In the genomic region with DNA sequence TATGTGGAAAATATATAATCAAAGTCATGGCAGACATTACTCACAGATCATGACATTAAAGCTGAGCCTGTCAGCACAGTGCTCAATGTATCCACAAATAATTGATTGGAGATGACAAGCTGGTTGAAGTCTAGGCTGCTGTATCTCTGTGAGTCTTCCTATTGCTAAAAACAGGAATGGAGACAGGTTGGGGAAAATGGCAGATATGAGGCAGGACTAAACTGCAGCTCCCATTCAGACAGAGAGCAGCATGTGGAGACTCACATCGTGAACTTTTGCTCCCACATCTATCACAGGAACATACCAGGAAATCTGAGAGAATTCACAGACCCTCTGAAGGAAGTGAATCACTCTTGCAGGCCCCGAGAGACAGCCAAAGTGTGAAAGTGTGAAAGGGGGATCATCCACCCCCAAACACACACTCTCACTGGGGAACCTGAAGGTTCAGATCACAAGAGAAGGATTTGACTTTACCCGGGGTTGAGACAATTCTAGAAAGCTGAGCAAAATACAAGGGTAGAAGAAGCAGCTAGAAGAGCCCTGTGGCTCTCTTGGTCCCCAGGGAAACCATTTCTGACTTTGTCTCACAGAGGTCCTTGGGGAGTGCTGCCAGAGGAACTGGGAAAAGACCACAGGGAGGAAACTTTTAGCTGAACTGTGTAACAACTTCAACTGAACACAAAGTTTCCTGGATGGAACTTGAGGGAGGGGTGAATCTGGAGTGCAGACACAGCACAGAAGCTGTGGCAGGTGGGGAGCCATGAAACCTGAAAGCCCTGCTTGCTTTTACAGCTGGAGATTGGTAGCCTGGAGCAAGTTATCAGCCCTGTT, we compare ENCODE assay signal across 11 cellular contexts.
DNase-seq lines count a peak whose midpoint lies in the region; ATAC-seq, FAIRE-seq and TF ChIP-seq lines count a peak whose summit lies in the region.
"Had no signal": no experiment of that assay in that cellular context is flagged by ENCODE, and none has a peak within 500 bp of the region (broad histone marks: within the 10 kb centered on the region; RNA-seq: fewer than 3 reads in every experiment).

No MANE protein-coding gene starts in this region.

- H3K9me3 Mint-ChIP-seq in activated T-helper 2 cell treated with anti-CD3 and anti-CD28 coated beads, Interferon-gamma antibody, Interleukin-2, Interleukin-4, amounts not matched to agents 10 μg/mL and 5 μg/mL and 100 μg/mL, durations not matched to agents 14 hours and 24 hours and 36 hours = no peaks in the 10 kb centered on the region

- DNase-seq in GM12892 (ENCODE audit: insufficient read length) = no peak
- DNase-seq in dermis blood vessel endothelial cell = peak; percentile 83
- no peak for DNase-seq in activated T-helper 2 cell treated with anti-CD3 and anti-CD28 coated beads, Interferon-gamma antibody, Interleukin-2, Interleukin-4, amounts not matched to agents 10 μg/mL and 5 μg/mL and 100 μg/mL, durations not matched to agents 14 hours and 24 hours and 36 hours (ENCODE audit: low spot score)
- DNase-seq in NCI-H2081 treated with DMSO at 0.1 percent for 48 hours (lab: John Stamatoyannopoulos, UW) = no peak
- no peak for DNase-seq in NCI-H128 (lab: John Stamatoyannopoulos, UW; ENCODE audit: unreplicated experiment)
- no peak for DNase-seq in C1 segment of cervical spinal cord (lab: John Stamatoyannopoulos, UW)
- DNase-seq: DMS 273 treated with DMSO at 0.1 percent for 48 hours; effector CD8-positive, alpha-beta T cell; OCI-M1 had no signal

- no peak overlapping the region for H3K4me3 Mint-ChIP-seq in activated T-helper 2 cell treated with anti-CD3 and anti-CD28 coated beads, Interferon-gamma antibody, Interleukin-2, Interleukin-4, amounts not matched to agents 10 μg/mL and 5 μg/mL and 100 μg/mL, durations not matched to agents 14 hours and 24 hours and 36 hours (ENCODE audit: low read depth)

- no peak overlapping the region for H3K27ac Mint-ChIP-seq in activated T-helper 2 cell treated with anti-CD3 and anti-CD28 coated beads, Interferon-gamma antibody, Interleukin-2, Interleukin-4, amounts not matched to agents 10 μg/mL and 5 μg/mL and 100 μg/mL, durations not matched to agents 14 hours and 24 hours and 36 hours

- no peaks in the 10 kb centered on the region for H3K36me3 Mint-ChIP-seq in activated T-helper 2 cell treated with anti-CD3 and anti-CD28 coated beads, Interferon-gamma antibody, Interleukin-2, Interleukin-4, amounts not matched to agents 10 μg/mL and 5 μg/mL and 100 μg/mL, durations not matched to agents 14 hours and 24 hours and 36 hours (ENCODE audit: low read depth)

- H3K27me3 Mint-ChIP-seq in activated T-helper 2 cell treated with anti-CD3 and anti-CD28 coated beads, Interferon-gamma antibody, Interleukin-2, Interleukin-4, amounts not matched to agents 10 μg/mL and 5 μg/mL and 100 μg/mL, durations not matched to agents 14 hours and 24 hours and 36 hours (ENCODE audit: low read depth) = peaks cover 59% of the 10 kb centered on the region

- peak; percentile 95 for FAIRE-seq in GM12892 (lab: Jason Lieb, UNC)

- peak; percentile 63 for TF ChIP-seq POLR2A in GM12892 (IDR thresholded peaks at IDR 0.05; ENCODE audit: low read depth, low read length)

- intact Hi-C loops in activated T-helper 2 cell treated with anti-CD3 and anti-CD28 coated beads, Interferon-gamma antibody, Interleukin-2, Interleukin-4, amounts not matched to agents 10 μg/mL and 5 μg/mL and 100 μg/mL, durations not matched to agents 14 hours and 24 hours and 36 hours (cut with micrococcal nuclease) = no loop called here

- H3K4me1 Mint-ChIP-seq in activated T-helper 2 cell treated with anti-CD3 and anti-CD28 coated beads, Interferon-gamma antibody, Interleukin-2, Interleukin-4, amounts not matched to agents 10 μg/mL and 5 μg/mL and 100 μg/mL, durations not matched to agents 14 hours and 24 hours and 36 hours (ENCODE audit: low read depth) = peaks cover 5% of the 10 kb centered on the region

- ATAC-seq in GM19452 (IDR thresholded peaks at IDR 0.05; ENCODE audit: unreplicated experiment) (peak; percentile 42), HG03064 (IDR thresholded peaks at IDR 0.05; ENCODE audit: low read depth, unreplicated experiment) (peak; percentile 44)
